In genomic region chr13:19862511-19863313, GRCh38 we compare ENCODE assay signal across 8 cellular contexts. TPM values are rescaled to one million over a fixed set of nuclear protein-coding genes. Genes with fewer than 3 reads are reported as not detected.
DNase-seq lines count a peak whose midpoint lies in the region; ATAC-seq and TF ChIP-seq lines count a peak whose summit lies in the region.

No MANE protein-coding gene starts in this region.

- peak; percentile 51 for DNase-seq in GM13976 (ENCODE audit: low spot score)
- peak; percentile 29 for DNase-seq in SK-MEL-5 (ENCODE audit: low read depth, low spot score)
- DNase-seq in activated naive CD8-positive, alpha-beta T cell treated with anti-CD3 and anti-CD28 coated beads, Interleukin-2, amount 50 U/mL, for 24 hours = peak; percentile 48
- DNase-seq in left ventricle myocardium superior = no peak
- DNase-seq in putamen (ENCODE audit: low spot score) = peak; percentile 31
- DNase-seq in aorta = peak in 1 of 2 donors; percentile 79

- peak overlapping the region; percentile 94 for H3K27ac Mint-ChIP-seq in activated naive CD8-positive, alpha-beta T cell treated with anti-CD3 and anti-CD28 coated beads, Interleukin-2, amount 50 U/mL, for 24 hours

- H3K27me3 ChIP-seq in aorta (ENCODE audit: control insufficient read depth in 1 of 2, insufficient read depth in 2 of 2, low read length in 1 of 2) = no peaks in the 10 kb centered on the region

- peaks cover 39% of the 10 kb centered on the region for H3K4me1 Mint-ChIP-seq in activated naive CD8-positive, alpha-beta T cell treated with anti-CD3 and anti-CD28 coated beads, Interleukin-2, amount 50 U/mL, for 24 hours

- intact Hi-C loops in left ventricle myocardium superior (cut with micrococcal nuclease) = no loop called here
- intact Hi-C loops in aorta (cut with DNase I) = loop anchor here (2.0 to 10.0 kb wide), 4 partner anchors 78 to 96 kb away; partner anchors contain the start of genes PSPC1 (in 2 of the 2) and ZMYM2 (in 2 of the 2)

- no peaks in the 10 kb centered on the region for H3K9me3 Mint-ChIP-seq in activated naive CD8-positive, alpha-beta T cell treated with anti-CD3 and anti-CD28 coated beads, Interleukin-2, amount 50 U/mL, for 24 hours

- peaks cover 24% of the 10 kb centered on the region for H3K36me3 Mint-ChIP-seq in activated naive CD8-positive, alpha-beta T cell treated with anti-CD3 and anti-CD28 coated beads, Interleukin-2, amount 50 U/mL, for 24 hours (ENCODE audit: low read depth)

- peak overlapping the region; percentile 62 to 67 for H3K4me3 ChIP-seq in aorta (ENCODE audit: low read length in 2 of 2)

- H3K36me3 ChIP-seq in aorta (ENCODE audit: control insufficient read depth in 1 of 2, insufficient read depth in 2 of 2, low read length in 1 of 2) = no peaks in the 10 kb centered on the region

- H3K4me3 Mint-ChIP-seq in activated naive CD8-positive, alpha-beta T cell treated with anti-CD3 and anti-CD28 coated beads, Interleukin-2, amount 50 U/mL, for 24 hours = peak overlapping the region; percentile 92

- no peaks in the 10 kb centered on the region for H3K9me3 ChIP-seq in aorta (ENCODE audit: control insufficient read depth, low read length)

- 1% methylated on average over 26 to 65 of the region's 65 CpGs for WGBS in aorta, 2 donors

- peaks cover 0 to 2% of the 10 kb centered on the region in 2 donors for H3K4me1 ChIP-seq in aorta (ENCODE audit: control insufficient read depth in 1 of 2, insufficient read depth in 2 of 2, low read length in 2 of 2)

- peak overlapping the region; percentile 32 to 94 for H3K27ac ChIP-seq in aorta (ENCODE audit: low read depth in 1 of 2, low read length in 2 of 2)

- ATAC-seq in HG02943 (IDR thresholded peaks at IDR 0.05; ENCODE audit: low read depth, unreplicated experiment) (peak; percentile 0), left ventricle myocardium superior (peak; percentile 7), aorta (ENCODE audit: low FRiP score) (peak; percentile 11), HG02759 (IDR thresholded peaks at IDR 0.05; ENCODE audit: unreplicated experiment) (no peak)
- ATAC-seq in activated naive CD8-positive, alpha-beta T cell treated with anti-CD3 and anti-CD28 coated beads, Interleukin-2, amount 50 U/mL, for 24 hours = no peak

- H3K27me3 Mint-ChIP-seq in activated naive CD8-positive, alpha-beta T cell treated with anti-CD3 and anti-CD28 coated beads, Interleukin-2, amount 50 U/mL, for 24 hours = no peaks in the 10 kb centered on the region

- no peak for TF ChIP-seq CTCF in GM13976 (IDR thresholded peaks at IDR 0.05; ENCODE audit: borderline replicate concordance, control extremely low read depth, extremely low read depth, insufficient read depth, missing control alignments)

- in situ Hi-C loops in GM13976 (cut with MboI; ENCODE audit: low sequenced_read_pairs, unreplicated experiment) (loop anchor here (25.0 kb wide), 1 partner anchor 225 kb away; the partner anchor contains the start of gene MPHOSPH8), SK-MEL-5 (cut with HindIII; ENCODE audit: low pct_unique_long_range_greater_than_20kb, low sequenced_read_pairs) (no loop called here)

RNA-seq across cellular contexts. Expression of gene ZMYM5, which starts 0.7 kb away (rescaled TPM):
- 18.3 and 23.0 TPM in 2 replicates for total RNA-seq in SK-MEL-5 (2014; rRNA removed; shearing (Covaris generic))
- 7.1 and 15.0 TPM in 2 replicates for polyA plus RNA-seq in SK-MEL-5 (2015; cell fraction: cytosol; rRNA removed)
- polyA plus RNA-seq in SK-MEL-5 (2015; cell fraction: nucleus; rRNA removed) = 28.7 and 31.7 TPM in 2 replicates
- 6.4 TPM for total RNA-seq in left ventricle myocardium superior
- total RNA-seq in aorta = 10 to 100 TPM; 12.4 to 19.5 TPM
- polyA plus RNA-seq in aorta = 10 to 100 TPM in 1 of 2 donors, 1 to 10 TPM in 1; 5.5 to 10.8 TPM

Comparison
In these comparisons a context has a peak if more than half of its experiments do, and no peak if none do; other contexts are left out.
1. ATAC-seq: peak in HG02943 (single experiment), left ventricle myocardium superior (single experiment) and aorta (single experiment); none in activated naive CD8-positive, alpha-beta T cell treated with anti-CD3 and anti-CD28 coated beads, Interleukin-2, amount 50 U/mL, for 24 hours (single experiment) and HG02759 (single experiment).